In genomic region chr9:95096807-95097206, GRCh38 we compare ENCODE assay signal across 3 cellular contexts.
A peak's percentile ranks its signal among the peaks of the same experiment; 100 is the strongest.
TF ChIP-seq lines count a peak whose summit lies in the region.

No MANE protein-coding gene starts in this region.

TF ChIP-seq in Ishikawa, 13 proteins besides CTCF, POLR2A, EP300 and RAD21:
- no peak for TF ChIP-seq CREB1 (IDR thresholded peaks at IDR 0.05; ENCODE audit: low read depth)
- no peak for TF ChIP-seq TCF12 (IDR thresholded peaks at IDR 0.05; ENCODE audit: low read depth)
- no peak for TF ChIP-seq MAX (IDR thresholded peaks at IDR 0.05)
- TF ChIP-seq YY1 (IDR thresholded peaks at IDR 0.05; ENCODE audit: low read depth) = no peak
- no peak for TF ChIP-seq USF1 (IDR thresholded peaks at IDR 0.05)
- TF ChIP-seq EGR1 (IDR thresholded peaks at IDR 0.05) = no peak
- no peak for TF ChIP-seq TAF1 (IDR thresholded peaks at IDR 0.05; ENCODE audit: low read depth)
- no peak for TF ChIP-seq REST (IDR thresholded peaks at IDR 0.05; ENCODE audit: low read depth)

TF ChIP-seq in H1, 55 proteins besides CTCF, POLR2A, EP300 and RAD21:
- TF ChIP-seq JUND (IDR thresholded peaks at IDR 0.05; ENCODE audit: low read length) (no peak), MAFK (IDR thresholded peaks at IDR 0.05; ENCODE audit: low read depth, low read length) (no peak), ZNF274 (IDR thresholded peaks at IDR 0.05; ENCODE audit: borderline replicate concordance, extremely low read depth, low read length) (no peak), CEBPB (IDR thresholded peaks at IDR 0.05; ENCODE audit: low read depth, low read length) (peak; percentile 44; the same call in 1 of the 2 replicates), SP1 (IDR thresholded peaks at IDR 0.05; ENCODE audit: low read depth, low read length) (no peak), RNF2 (IDR thresholded peaks at IDR 0.05; ENCODE audit: borderline replicate concordance, low read depth, low read length, missing control alignments, poor library complexity, severe bottlenecking) (no peak), TAF1 (IDR thresholded peaks at IDR 0.05; ENCODE audit: low read depth, low read length) (no peak)
TF ChIP-seq in H1: peak in this region for 1.

TF ChIP-seq in WTC11, 78 proteins besides CTCF, POLR2A, EP300 and RAD21:
- TF ChIP-seq AFF4 (CRISPR knock-in tag; IDR thresholded peaks at IDR 0.05; ENCODE audit: borderline replicate concordance) = no peak
- no peak for TF ChIP-seq SMAD4 (CRISPR knock-in tag; IDR thresholded peaks at IDR 0.05)
- no peak for TF ChIP-seq ATF1 (CRISPR knock-in tag; IDR thresholded peaks at IDR 0.05)
- TF ChIP-seq IRF2 (CRISPR knock-in tag; IDR thresholded peaks at IDR 0.05; ENCODE audit: borderline replicate concordance, low read depth) = no peak
- no peak for TF ChIP-seq MAX (CRISPR knock-in tag; IDR thresholded peaks at IDR 0.05)
- no peak for TF ChIP-seq JUN (CRISPR knock-in tag; IDR thresholded peaks at IDR 0.05)
- TF ChIP-seq ZNF425 (CRISPR knock-in tag; conservative IDR thresholded peaks at IDR 0.05) = no peak
- no peak for TF ChIP-seq ZNF423 (CRISPR knock-in tag; IDR thresholded peaks at IDR 0.05)
- TF ChIP-seq ZNF317 (CRISPR knock-in tag; IDR thresholded peaks at IDR 0.05; ENCODE audit: borderline replicate concordance, low read depth) = no peak
- TF ChIP-seq E2F1 (CRISPR knock-in tag; IDR thresholded peaks at IDR 0.05) = no peak
- TF ChIP-seq ZBTB43 (CRISPR knock-in tag; IDR thresholded peaks at IDR 0.05) = no peak
- TF ChIP-seq EMX1 (CRISPR knock-in tag; IDR thresholded peaks at IDR 0.05) = no peak
